22 cellular contexts compared by ENCODE assay signal in the genomic region with DNA sequence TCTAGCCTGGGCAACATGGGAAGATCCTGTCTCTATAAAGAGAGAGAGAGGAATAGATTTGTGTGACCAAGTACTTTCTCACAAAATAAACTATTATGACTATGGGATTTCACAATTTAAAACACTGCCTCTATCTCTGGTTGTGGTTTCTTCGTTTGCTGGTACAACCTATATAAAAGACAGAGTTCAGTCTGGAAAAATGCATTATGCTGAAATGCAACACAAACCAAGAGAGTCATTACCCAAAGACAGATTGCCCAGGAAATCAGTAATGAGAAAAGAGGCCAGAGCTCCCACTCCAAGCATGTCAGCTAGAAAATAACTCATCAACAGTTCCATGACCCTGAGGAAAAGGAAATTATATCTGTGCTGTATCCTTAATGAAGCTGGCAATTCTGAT. TPM values are rescaled to one million over a fixed set of nuclear protein-coding genes. Genes with fewer than 3 reads are reported as not detected.
A peak's percentile ranks its signal among the peaks of the same experiment; 100 is the strongest.
DNase-seq lines count a peak whose midpoint lies in the region; ATAC-seq and TF ChIP-seq lines count a peak whose summit lies in the region.
"Had no signal": no experiment of that assay in that cellular context is flagged by ENCODE, and none has a peak within 500 bp of the region (broad histone marks: within the 10 kb centered on the region; RNA-seq: fewer than 3 reads in every experiment).

No MANE protein-coding gene starts in this region.

- no peak overlapping the region for H2AFZ ChIP-seq in neural cell (ENCODE audit: low read depth, low read length)

- H3K36me3 ChIP-seq in neural cell (ENCODE audit: insufficient read depth, low read length), result no peaks in the 10 kb centered on the region
- H3K36me3 ChIP-seq: adrenal gland, thyroid gland had no signal

- H3K36me3 Mint-ChIP-seq in activated T-cell treated with anti-CD3 and anti-CD28 coated beads, Interleukin-2, amount 50 U/mL, for 24 hours (ENCODE audit: low read depth), result no peaks in the 10 kb centered on the region
- H3K36me3 Mint-ChIP-seq: activated CD4-positive, alpha-beta memory T cell treated with anti-CD3 and anti-CD28 coated beads for 36 hours had no signal

- no peaks in the 10 kb centered on the region for H3F3A ChIP-seq in neural cell (ENCODE audit: insufficient read depth, low read length, poor library complexity, severe bottlenecking)

- no peaks in the 10 kb centered on the region for H3K79me2 ChIP-seq in neural cell (replicated peaks; ENCODE audit: insufficient read depth, low read length)

- H4K20me1 ChIP-seq in neural cell (ENCODE audit: insufficient read depth), result no peaks in the 10 kb centered on the region

- no peak for TF ChIP-seq EP300 in neural cell (conservative IDR thresholded peaks at IDR 0.05; ENCODE audit: poor library complexity, severe bottlenecking)

- no peak for ATAC-seq in HG03139 (IDR thresholded peaks at IDR 0.05; ENCODE audit: unreplicated experiment)

- H3K4me3 ChIP-seq in neural cell (ENCODE audit: low read length), result peak overlapping the region; percentile 12
- H3K4me3 ChIP-seq: adrenal gland, lung, thyroid gland had no signal

- no peak for TF ChIP-seq RAD21 in neural cell (conservative IDR thresholded peaks at IDR 0.05)

- no peak for TF ChIP-seq CTCF in neural cell (IDR thresholded peaks at IDR 0.05; ENCODE audit: poor library complexity, severe bottlenecking)

- H3K9me3 ChIP-seq in neural cell (ENCODE audit: low read length), result no peaks in the 10 kb centered on the region
- H3K9me3 ChIP-seq: adrenal gland, thyroid gland had no signal

- no peak overlapping the region for H3K4me3 Mint-ChIP-seq in activated T-cell treated with anti-CD3 and anti-CD28 coated beads, Interleukin-2, amount 50 U/mL, for 24 hours
- H3K4me3 Mint-ChIP-seq: activated CD4-positive, alpha-beta memory T cell treated with anti-CD3 and anti-CD28 coated beads for 36 hours; B cell had no signal

- no peak overlapping the region for H3K4me2 ChIP-seq in neural cell (ENCODE audit: low read length)
- H3K4me2 ChIP-seq: KMS-11 had no signal

- DNase-seq in EH (ENCODE audit: low read depth) (peak; percentile 85), OCI-M1 (lab: John Stamatoyannopoulos, UW) (peak; percentile 24), fibroblast of gingiva (ENCODE audit: low read depth) (peak; percentile 27), medulla oblongata (ENCODE audit: extremely low spot score) (no peak), dedifferentiated amniotic fluid mesenchymal stem cell (ENCODE audit: extremely low spot score) (no peak)
- DNase-seq in activated T-cell treated with anti-CD3 and anti-CD28 coated beads, Interleukin-2, amount 50 U/mL, for 24 hours, result no peak
- DNase-seq: activated CD4-positive, alpha-beta memory T cell treated with anti-CD3 and anti-CD28 coated beads for 36 hours; activated gamma-delta T cell; adrenal gland; caudate nucleus; DMS79; kidney; NCI-H187; stimulated activated CD4-positive, alpha-beta T cell treated with anti-CD3 and anti-CD28 coated beads, Interleukin-4, amount 100 ng/mL, for 24 hours; stimulated activated naive CD4-positive, alpha-beta T cell treated with Interleukin-2 at 50 U/mL for 16 hours; T1000; thyroid gland had no signal

- no peaks in the 10 kb centered on the region for H3K4me1 Mint-ChIP-seq in activated T-cell treated with anti-CD3 and anti-CD28 coated beads, Interleukin-2, amount 50 U/mL, for 24 hours (ENCODE audit: low read depth)
- H3K4me1 Mint-ChIP-seq: B cell had no signal

- H3K27ac Mint-ChIP-seq in activated T-cell treated with anti-CD3 and anti-CD28 coated beads, Interleukin-2, amount 50 U/mL, for 24 hours, result no peak overlapping the region
- H3K27ac Mint-ChIP-seq: activated CD4-positive, alpha-beta memory T cell treated with anti-CD3 and anti-CD28 coated beads for 36 hours; B cell had no signal

- H3K9me3 Mint-ChIP-seq in activated T-cell treated with anti-CD3 and anti-CD28 coated beads, Interleukin-2, amount 50 U/mL, for 24 hours, result no peaks in the 10 kb centered on the region
- H3K9me3 Mint-ChIP-seq: activated CD4-positive, alpha-beta memory T cell treated with anti-CD3 and anti-CD28 coated beads for 36 hours had no signal

- no peaks in the 10 kb centered on the region for H3K27me3 ChIP-seq in neural cell (ENCODE audit: insufficient read depth, low read depth, low read length)
- H3K27me3 ChIP-seq: adrenal gland, thyroid gland had no signal

- H3K27me3 Mint-ChIP-seq in activated T-cell treated with anti-CD3 and anti-CD28 coated beads, Interleukin-2, amount 50 U/mL, for 24 hours, result peaks cover 17% of the 10 kb centered on the region

- no peak overlapping the region for H3K9ac ChIP-seq in neural cell (ENCODE audit: low read length)
- H3K9ac ChIP-seq: KMS-11 had no signal

- no peak overlapping the region for H3K27ac ChIP-seq in neural cell (ENCODE audit: low read length)
- H3K27ac ChIP-seq: adrenal gland, KMS-11, thyroid gland had no signal

- no peaks in the 10 kb centered on the region for H3K9me2 ChIP-seq in neural cell (ENCODE audit: insufficient read depth, low read length)

TF ChIP-seq in neural cell, 6 proteins besides CTCF, POLR2A, EP300 and RAD21:
- TF ChIP-seq MXI1 (conservative IDR thresholded peaks at IDR 0.05; ENCODE audit: poor library complexity, severe bottlenecking) (no peak), TAF1 (IDR thresholded peaks at IDR 0.05; ENCODE audit: low read depth) (no peak), EZH2 (IDR thresholded peaks at IDR 0.05; ENCODE audit: borderline replicate concordance, insufficient read depth, low read length, poor library complexity, severe bottlenecking) (no peak), POLR2AphosphoS5 (IDR thresholded peaks at IDR 0.05) (no peak), SMC3 (conservative IDR thresholded peaks at IDR 0.05; ENCODE audit: poor library complexity) (no peak)
- TF ChIP-seq, protein P1, sequence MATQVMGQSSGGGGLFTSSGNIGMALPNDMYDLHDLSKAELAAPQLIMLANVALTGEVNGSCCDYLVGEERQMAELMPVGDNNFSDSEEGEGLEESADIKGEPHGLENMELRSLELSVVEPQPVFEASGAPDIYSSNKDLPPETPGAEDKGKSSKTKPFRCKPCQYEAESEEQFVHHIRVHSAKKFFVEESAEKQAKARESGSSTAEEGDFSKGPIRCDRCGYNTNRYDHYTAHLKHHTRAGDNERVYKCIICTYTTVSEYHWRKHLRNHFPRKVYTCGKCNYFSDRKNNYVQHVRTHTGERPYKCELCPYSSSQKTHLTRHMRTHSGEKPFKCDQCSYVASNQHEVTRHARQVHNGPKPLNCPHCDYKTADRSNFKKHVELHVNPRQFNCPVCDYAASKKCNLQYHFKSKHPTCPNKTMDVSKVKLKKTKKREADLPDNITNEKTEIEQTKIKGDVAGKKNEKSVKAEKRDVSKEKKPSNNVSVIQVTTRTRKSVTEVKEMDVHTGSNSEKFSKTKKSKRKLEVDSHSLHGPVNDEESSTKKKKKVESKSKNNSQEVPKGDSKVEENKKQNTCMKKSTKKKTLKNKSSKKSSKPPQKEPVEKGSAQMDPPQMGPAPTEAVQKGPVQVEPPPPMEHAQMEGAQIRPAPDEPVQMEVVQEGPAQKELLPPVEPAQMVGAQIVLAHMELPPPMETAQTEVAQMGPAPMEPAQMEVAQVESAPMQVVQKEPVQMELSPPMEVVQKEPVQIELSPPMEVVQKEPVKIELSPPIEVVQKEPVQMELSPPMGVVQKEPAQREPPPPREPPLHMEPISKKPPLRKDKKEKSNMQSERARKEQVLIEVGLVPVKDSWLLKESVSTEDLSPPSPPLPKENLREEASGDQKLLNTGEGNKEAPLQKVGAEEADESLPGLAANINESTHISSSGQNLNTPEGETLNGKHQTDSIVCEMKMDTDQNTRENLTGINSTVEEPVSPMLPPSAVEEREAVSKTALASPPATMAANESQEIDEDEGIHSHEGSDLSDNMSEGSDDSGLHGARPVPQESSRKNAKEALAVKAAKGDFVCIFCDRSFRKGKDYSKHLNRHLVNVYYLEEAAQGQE (IDR thresholded peaks at IDR 0.05; ENCODE audit: borderline replicate concordance), result no peak

RNA-seq across cellular contexts. Expression of a gene that starts 23.2 kb away (rescaled TPM):
- 8.3 and 9.8 TPM in 2 replicates for polyA plus RNA-seq in neural cell
- polyA minus RNA-seq in neural cell, result 16.4 and 17.3 TPM in 2 replicates

RNA-seq across cellular contexts. Expression of a gene that starts 37.1 kb away (rescaled TPM):
- 9.9 and 28.0 TPM in 2 replicates for polyA plus RNA-seq in neural cell
- 20.5 and 23.0 TPM in 2 replicates for polyA minus RNA-seq in neural cell

Comparison
In these comparisons a context has a peak if more than half of its experiments do, and no peak if none do; other contexts are left out.
1. DNase-seq: peak in EH (single experiment), OCI-M1 (single experiment) and fibroblast of gingiva (single experiment); none in medulla oblongata (single experiment), activated T-cell treated with anti-CD3 and anti-CD28 coated beads, Interleukin-2, amount 50 U/mL, for 24 hours (single experiment) and dedifferentiated amniotic fluid mesenchymal stem cell (single experiment).